ENCODE assay signal across 1 cellular context in the genomic region with DNA sequence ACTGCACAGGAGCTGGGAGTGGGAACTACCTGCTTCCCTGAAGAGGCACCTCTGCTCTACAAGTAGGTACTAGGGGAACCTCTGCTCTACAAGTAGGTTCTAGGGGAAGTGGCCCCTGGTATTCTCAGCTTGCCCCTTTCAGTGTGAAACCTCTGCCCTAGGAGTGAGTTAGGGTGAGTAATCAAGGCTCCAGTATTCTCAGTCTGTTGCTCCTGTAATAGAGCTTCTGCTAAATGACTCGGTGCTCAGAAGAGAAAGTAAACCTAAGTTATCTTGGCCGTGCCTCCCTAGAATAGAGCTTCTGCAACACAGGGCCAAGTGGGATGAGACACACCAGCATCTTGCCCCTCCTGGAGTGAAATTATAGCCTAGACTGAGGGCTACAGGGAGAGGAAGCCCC.
TF ChIP-seq lines count a peak whose summit lies in the region.

No MANE protein-coding gene starts in this region.

TF ChIP-seq in IMR-90, 13 proteins besides CTCF, POLR2A, EP300 and RAD21 (continued from another document):
- TF ChIP-seq RCOR1 (IDR thresholded peaks at IDR 0.05; ENCODE audit: insufficient replicate concordance, low read length) (no peak), MAFK (IDR thresholded peaks at IDR 0.05; ENCODE audit: low read depth, low read length) (no peak), RFX5 (IDR thresholded peaks at IDR 0.05; ENCODE audit: low read depth, low read length) (no peak), BHLHE40 (IDR thresholded peaks at IDR 0.05; ENCODE audit: low read depth, low read length) (no peak), CEBPB (IDR thresholded peaks at IDR 0.05; ENCODE audit: low read depth, low read length) (no peak)
- TF ChIP-seq, protein P1, sequence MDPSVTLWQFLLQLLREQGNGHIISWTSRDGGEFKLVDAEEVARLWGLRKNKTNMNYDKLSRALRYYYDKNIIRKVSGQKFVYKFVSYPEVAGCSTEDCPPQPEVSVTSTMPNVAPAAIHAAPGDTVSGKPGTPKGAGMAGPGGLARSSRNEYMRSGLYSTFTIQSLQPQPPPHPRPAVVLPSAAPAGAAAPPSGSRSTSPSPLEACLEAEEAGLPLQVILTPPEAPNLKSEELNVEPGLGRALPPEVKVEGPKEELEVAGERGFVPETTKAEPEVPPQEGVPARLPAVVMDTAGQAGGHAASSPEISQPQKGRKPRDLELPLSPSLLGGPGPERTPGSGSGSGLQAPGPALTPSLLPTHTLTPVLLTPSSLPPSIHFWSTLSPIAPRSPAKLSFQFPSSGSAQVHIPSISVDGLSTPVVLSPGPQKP (IDR thresholded peaks at IDR 0.05; ENCODE audit: borderline replicate concordance, low read depth, low read length) = no peak
- TF ChIP-seq, protein P2, sequence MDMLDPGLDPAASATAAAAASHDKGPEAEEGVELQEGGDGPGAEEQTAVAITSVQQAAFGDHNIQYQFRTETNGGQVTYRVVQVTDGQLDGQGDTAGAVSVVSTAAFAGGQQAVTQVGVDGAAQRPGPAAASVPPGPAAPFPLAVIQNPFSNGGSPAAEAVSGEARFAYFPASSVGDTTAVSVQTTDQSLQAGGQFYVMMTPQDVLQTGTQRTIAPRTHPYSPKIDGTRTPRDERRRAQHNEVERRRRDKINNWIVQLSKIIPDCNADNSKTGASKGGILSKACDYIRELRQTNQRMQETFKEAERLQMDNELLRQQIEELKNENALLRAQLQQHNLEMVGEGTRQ (IDR thresholded peaks at IDR 0.05; ENCODE audit: low read depth, low read length) = no peak
